ENCODE assay signal across 9 cellular contexts in genomic region chr9:12426198-12426864, GRCh38.
A peak's percentile ranks its signal among the peaks of the same experiment; 100 is the strongest.
DNase-seq lines count a peak whose midpoint lies in the region; ATAC-seq and TF ChIP-seq lines count a peak whose summit lies in the region.
"Had no signal": no experiment of that assay in that cellular context is flagged by ENCODE, and none has a peak within 500 bp of the region (broad histone marks: within the 10 kb centered on the region; RNA-seq: fewer than 3 reads in every experiment).

No MANE protein-coding gene starts in this region.

- intact Hi-C loops in activated T-helper 2 cell treated with anti-CD3 and anti-CD28 coated beads, Interferon-gamma antibody, Interleukin-2, Interleukin-4, amounts not matched to agents 10 μg/mL and 5 μg/mL and 100 μg/mL, durations not matched to agents 14 hours and 24 hours and 36 hours (cut with micrococcal nuclease): no loop called here

- ATAC-seq in HG03571 (IDR thresholded peaks at IDR 0.05; ENCODE audit: unreplicated experiment): no peak
- ATAC-seq: activated T-helper 17 cell treated with anti-CD3 and anti-CD28 coated beads, Interleukin-2, amount 50 U/mL, for 72 hours had no signal

- no peaks in the 10 kb centered on the region for H3K36me3 Mint-ChIP-seq in nephron (ENCODE audit: low read depth)
- no peaks in the 10 kb centered on the region for H3K36me3 Mint-ChIP-seq in activated T-helper 2 cell treated with anti-CD3 and anti-CD28 coated beads, Interferon-gamma antibody, Interleukin-2, Interleukin-4, amounts not matched to agents 10 μg/mL and 5 μg/mL and 100 μg/mL, durations not matched to agents 14 hours and 24 hours and 36 hours (ENCODE audit: low read depth)
- H3K36me3 Mint-ChIP-seq in endothelial cell (ENCODE audit: low read depth, unreplicated experiment): no peaks in the 10 kb centered on the region

- DNase-seq in GM13977 (ENCODE audit: low spot score): peak; percentile 2
- peak; percentile 28 for DNase-seq in NCI-H1694 treated with DMSO at 0.1 percent for 48 hours (lab: John Stamatoyannopoulos, UW)
- peak; percentile 2 for DNase-seq in astrocyte of the spinal cord (ENCODE audit: low read depth, low spot score)
- no peak for DNase-seq in activated naive CD4-positive, alpha-beta T cell treated with Interleukin-2 at 50 U/mL for 16 hours
- no peak for DNase-seq in activated T-helper 2 cell treated with anti-CD3 and anti-CD28 coated beads, Interferon-gamma antibody, Interleukin-2, Interleukin-4, amounts not matched to agents 10 μg/mL and 5 μg/mL and 100 μg/mL, durations not matched to agents 14 hours and 24 hours and 36 hours (ENCODE audit: low spot score)
- no peak for DNase-seq in endothelial cell (ENCODE audit: low spot score)

- in situ Hi-C loops in GM13977 (cut with MboI; ENCODE audit: low pct_unique_long_range_greater_than_20kb, low sequenced_read_pairs, unreplicated experiment) (no loop called here), astrocyte of the spinal cord (cut with HindIII; ENCODE audit: low sequenced_read_pairs) (no loop called here)

- no peak overlapping the region for H3K4me3 ChIP-seq in astrocyte of the spinal cord (ENCODE audit: low read depth, low read length)

- H3K9me3 Mint-ChIP-seq in nephron (no peaks in the 10 kb centered on the region), endothelial cell (ENCODE audit: unreplicated experiment) (no peaks in the 10 kb centered on the region)
- H3K9me3 Mint-ChIP-seq in activated T-helper 2 cell treated with anti-CD3 and anti-CD28 coated beads, Interferon-gamma antibody, Interleukin-2, Interleukin-4, amounts not matched to agents 10 μg/mL and 5 μg/mL and 100 μg/mL, durations not matched to agents 14 hours and 24 hours and 36 hours: peaks cover 37% of the 10 kb centered on the region

- H3K4me3 Mint-ChIP-seq in nephron (no peak overlapping the region), endothelial cell (ENCODE audit: unreplicated experiment) (no peak overlapping the region)
- no peak overlapping the region for H3K4me3 Mint-ChIP-seq in activated T-helper 2 cell treated with anti-CD3 and anti-CD28 coated beads, Interferon-gamma antibody, Interleukin-2, Interleukin-4, amounts not matched to agents 10 μg/mL and 5 μg/mL and 100 μg/mL, durations not matched to agents 14 hours and 24 hours and 36 hours (ENCODE audit: low read depth)
- H3K4me3 Mint-ChIP-seq: activated T-helper 17 cell treated with anti-CD3 and anti-CD28 coated beads, Interleukin-2, amount 50 U/mL, for 72 hours had no signal

- TF ChIP-seq CTCF in GM13977 (IDR thresholded peaks at IDR 0.05; ENCODE audit: extremely low read depth, insufficient read depth, missing control alignments) (no peak), astrocyte of the spinal cord (IDR thresholded peaks at IDR 0.05; ENCODE audit: low read depth, low read length) (no peak), nephron (IDR thresholded peaks at IDR 0.05; ENCODE audit: unreplicated experiment in 3 of 3) (peak; percentile 35 to 56 (median 48)), endothelial cell (IDR thresholded peaks at IDR 0.05; ENCODE audit: unreplicated experiment) (no peak)

- peak overlapping the region; percentile 39 to 73 (median 47) for H3K27ac Mint-ChIP-seq in nephron
- no peak overlapping the region for H3K27ac Mint-ChIP-seq in activated T-helper 2 cell treated with anti-CD3 and anti-CD28 coated beads, Interferon-gamma antibody, Interleukin-2, Interleukin-4, amounts not matched to agents 10 μg/mL and 5 μg/mL and 100 μg/mL, durations not matched to agents 14 hours and 24 hours and 36 hours
- no peak overlapping the region for H3K27ac Mint-ChIP-seq in endothelial cell (ENCODE audit: unreplicated experiment)
- H3K27ac Mint-ChIP-seq: activated T-helper 17 cell treated with anti-CD3 and anti-CD28 coated beads, Interleukin-2, amount 50 U/mL, for 72 hours had no signal

- no peaks in the 10 kb centered on the region for H3K27me3 Mint-ChIP-seq in nephron (ENCODE audit: low read depth)
- H3K27me3 Mint-ChIP-seq in activated T-helper 2 cell treated with anti-CD3 and anti-CD28 coated beads, Interferon-gamma antibody, Interleukin-2, Interleukin-4, amounts not matched to agents 10 μg/mL and 5 μg/mL and 100 μg/mL, durations not matched to agents 14 hours and 24 hours and 36 hours (ENCODE audit: low read depth): no peaks in the 10 kb centered on the region
- no peaks in the 10 kb centered on the region for H3K27me3 Mint-ChIP-seq in endothelial cell (ENCODE audit: unreplicated experiment)
- H3K27me3 Mint-ChIP-seq: activated T-helper 17 cell treated with anti-CD3 and anti-CD28 coated beads, Interleukin-2, amount 50 U/mL, for 72 hours had no signal

- peaks cover 8% of the 10 kb centered on the region for H3K4me1 Mint-ChIP-seq in nephron
- H3K4me1 Mint-ChIP-seq in activated T-helper 2 cell treated with anti-CD3 and anti-CD28 coated beads, Interferon-gamma antibody, Interleukin-2, Interleukin-4, amounts not matched to agents 10 μg/mL and 5 μg/mL and 100 μg/mL, durations not matched to agents 14 hours and 24 hours and 36 hours (ENCODE audit: low read depth): no peaks in the 10 kb centered on the region
- H3K4me1 Mint-ChIP-seq in endothelial cell (ENCODE audit: unreplicated experiment): no peaks in the 10 kb centered on the region
- H3K4me1 Mint-ChIP-seq: activated T-helper 17 cell treated with anti-CD3 and anti-CD28 coated beads, Interleukin-2, amount 50 U/mL, for 72 hours had no signal

Comparison
In these comparisons a context has a peak if more than half of its experiments do, and no peak if none do; other contexts are left out.
1. DNase-seq: peak in GM13977 (single experiment), NCI-H1694 treated with DMSO at 0.1 percent for 48 hours (single experiment) and astrocyte of the spinal cord (single experiment); none in activated naive CD4-positive, alpha-beta T cell treated with Interleukin-2 at 50 U/mL for 16 hours (single experiment), activated T-helper 2 cell treated with anti-CD3 and anti-CD28 coated beads, Interferon-gamma antibody, Interleukin-2, Interleukin-4, amounts not matched to agents 10 μg/mL and 5 μg/mL and 100 μg/mL, durations not matched to agents 14 hours and 24 hours and 36 hours (single experiment) and endothelial cell (single experiment).
2. CTCF ChIP-seq: peak in nephron (3 of 3); none in GM13977 (single experiment), astrocyte of the spinal cord (single experiment) and endothelial cell (single experiment).
3. H3K27ac Mint-ChIP-seq: peak in nephron (3 of 3); none in activated T-helper 2 cell treated with anti-CD3 and anti-CD28 coated beads, Interferon-gamma antibody, Interleukin-2, Interleukin-4, amounts not matched to agents 10 μg/mL and 5 μg/mL and 100 μg/mL, durations not matched to agents 14 hours and 24 hours and 36 hours (single experiment) and endothelial cell (single experiment).